ENCODE assay signal across 17 cellular contexts in the genomic region with DNA sequence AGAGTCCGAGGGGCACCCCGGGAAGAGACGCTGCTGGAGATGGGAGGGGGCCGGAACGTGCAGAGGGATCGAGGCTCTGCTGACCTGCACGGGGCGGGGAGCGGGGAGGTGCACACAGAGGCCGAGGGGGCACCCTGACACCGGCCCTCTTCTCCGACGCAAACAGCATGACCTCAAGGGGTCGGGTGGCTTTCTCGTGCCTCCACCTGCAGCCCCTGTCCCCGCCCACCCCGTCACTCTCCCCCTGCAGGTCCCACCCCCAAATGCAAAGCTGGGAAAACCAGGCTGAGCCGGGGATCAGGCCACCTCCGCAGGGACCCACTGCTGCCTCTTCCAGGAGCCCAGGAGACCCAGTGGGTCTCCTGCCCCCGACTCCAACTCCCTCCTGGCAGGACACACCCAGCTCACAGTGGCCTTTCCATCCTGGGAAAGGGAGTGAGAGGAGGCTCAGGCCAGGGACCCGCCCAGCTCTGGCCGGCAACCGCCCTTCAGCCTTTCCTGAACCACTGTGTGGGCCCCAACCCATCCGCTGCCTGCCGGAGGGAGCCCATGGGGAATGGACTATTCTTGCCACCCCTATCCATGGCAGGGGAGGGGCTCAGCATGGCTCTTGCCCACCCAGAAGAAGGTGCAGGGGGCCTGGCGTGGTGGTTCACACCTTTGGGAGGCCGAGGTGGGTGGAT. TPM values are rescaled to one million over a fixed set of nuclear protein-coding genes. Genes with fewer than 3 reads are reported as not detected.
DNase-seq lines count a peak whose midpoint lies in the region; ATAC-seq and TF ChIP-seq lines count a peak whose summit lies in the region.
"Had no signal": no experiment of that assay in that cellular context is flagged by ENCODE, and none has a peak within 500 bp of the region (broad histone marks: within the 10 kb centered on the region; RNA-seq: fewer than 3 reads in every experiment).

No MANE protein-coding gene starts in this region.

- H3K9me2 ChIP-seq in Karpas-422 (replicated peaks; ENCODE audit: insufficient read depth, low read length), result no peaks in the 10 kb centered on the region
- H3K9me2 ChIP-seq in MM.1S (replicated peaks; ENCODE audit: insufficient read depth, low read length), result no peaks in the 10 kb centered on the region

- no peak for TF ChIP-seq POLR2A in spleen (IDR thresholded peaks at IDR 0.05)

- H3K27ac ChIP-seq in Karpas-422 (ENCODE audit: low read length) (no peak overlapping the region), right cardiac atrium (ENCODE audit: low read length) (no peak overlapping the region), spleen (peak overlapping the region in 6 of 8 donors; percentile 47 to 84 (median 70)), MM.1S (ENCODE audit: low read length) (no peak overlapping the region)

- no peaks in the 10 kb centered on the region for H3F3A ChIP-seq in MM.1S (ENCODE audit: insufficient read depth, low read length)

- H3K4me2 ChIP-seq in Karpas-422 (ENCODE audit: low read depth, low read length, poor library complexity, severe bottlenecking), result peak overlapping the region; percentile 37
- H3K4me2 ChIP-seq in MM.1S (ENCODE audit: low read depth, low read length), result no peak overlapping the region

- H3K9me3 ChIP-seq in Karpas-422 (ENCODE audit: low read length), result no peaks in the 10 kb centered on the region
- no peaks in the 10 kb centered on the region for H3K9me3 ChIP-seq in right cardiac atrium (ENCODE audit: control insufficient read depth, low read length)
- no peaks in the 10 kb centered on the region for H3K9me3 ChIP-seq in spleen
- H3K9me3 ChIP-seq in MM.1S (replicated peaks; ENCODE audit: insufficient read depth, low read length), result no peaks in the 10 kb centered on the region
- H3K9me3 ChIP-seq: left lung, MG63 had no signal

- H3K4me1 Mint-ChIP-seq in activated naive CD8-positive, alpha-beta T cell treated with anti-CD3 and anti-CD28 coated beads, Interleukin-2, amount 10 ng/mL, durations not matched to agents 7 days and 5 days, result peaks cover 18% of the 10 kb centered on the region
- peaks cover 26% of the 10 kb centered on the region for H3K4me1 Mint-ChIP-seq in activated naive CD8-positive, alpha-beta T cell treated with anti-CD3 and anti-CD28 coated beads, Interleukin-2, amount 50 U/mL, for 24 hours

- no peaks in the 10 kb centered on the region for H3K27me3 ChIP-seq in Karpas-422 (ENCODE audit: low read length)
- no peaks in the 10 kb centered on the region for H3K27me3 ChIP-seq in right cardiac atrium (ENCODE audit: control insufficient read depth, insufficient read depth)
- no peaks in the 10 kb centered on the region for H3K27me3 ChIP-seq in spleen (replicated peaks in 1 of 7)
- no peaks in the 10 kb centered on the region for H3K27me3 ChIP-seq in MM.1S (replicated peaks; ENCODE audit: insufficient read depth, low read length)
- H3K27me3 ChIP-seq: left lung, MG63 had no signal

- no peaks in the 10 kb centered on the region for H3K27me3 Mint-ChIP-seq in activated naive CD8-positive, alpha-beta T cell treated with anti-CD3 and anti-CD28 coated beads, Interleukin-2, amount 10 ng/mL, durations not matched to agents 7 days and 5 days
- H3K27me3 Mint-ChIP-seq in activated naive CD8-positive, alpha-beta T cell treated with anti-CD3 and anti-CD28 coated beads, Interleukin-2, amount 50 U/mL, for 24 hours, result no peaks in the 10 kb centered on the region
- H3K27me3 Mint-ChIP-seq: activated CD4-positive, alpha-beta T cell treated with anti-CD3 and anti-CD28 coated beads for 36 hours had no signal

- H3K4me1 ChIP-seq in Karpas-422 (ENCODE audit: low read length) (peaks cover 17% of the 10 kb centered on the region), right cardiac atrium (ENCODE audit: control insufficient read depth, insufficient read depth, low read length) (no peaks in the 10 kb centered on the region), spleen (peaks cover 39 to 75% (median 59%) of the 10 kb centered on the region in 6 donors), MM.1S (ENCODE audit: low read length) (no peaks in the 10 kb centered on the region)

- peak overlapping the region; percentile 67 for H3K4me3 Mint-ChIP-seq in activated naive CD8-positive, alpha-beta T cell treated with anti-CD3 and anti-CD28 coated beads, Interleukin-2, amount 10 ng/mL, durations not matched to agents 7 days and 5 days
- H3K4me3 Mint-ChIP-seq in activated naive CD8-positive, alpha-beta T cell treated with anti-CD3 and anti-CD28 coated beads, Interleukin-2, amount 50 U/mL, for 24 hours, result no peak overlapping the region

- WGBS in right cardiac atrium, result 67% methylated on average over 27 of the region's 27 CpGs
- 66 to 78% (median 76%) methylated on average over 23 to 27 of the region's 27 CpGs for WGBS in spleen, 5 donors

- H3K36me3 Mint-ChIP-seq in activated naive CD8-positive, alpha-beta T cell treated with anti-CD3 and anti-CD28 coated beads, Interleukin-2, amount 10 ng/mL, durations not matched to agents 7 days and 5 days, result peaks cover 1% of the 10 kb centered on the region
- H3K36me3 Mint-ChIP-seq in activated naive CD8-positive, alpha-beta T cell treated with anti-CD3 and anti-CD28 coated beads, Interleukin-2, amount 50 U/mL, for 24 hours (ENCODE audit: low read depth), result peaks cover 3% of the 10 kb centered on the region

- no peaks in the 10 kb centered on the region; the same call in 1 of the 2 replicates for H4K20me1 ChIP-seq in Karpas-422 (ENCODE audit: insufficient read depth, low read depth, low read length)
- H4K20me1 ChIP-seq in MM.1S (ENCODE audit: insufficient read depth, low read length), result 0 out of 2 replicates have a peak, but pooled peaks cover 3% of the 10 kb centered on the region

- H3K27ac Mint-ChIP-seq in activated naive CD8-positive, alpha-beta T cell treated with anti-CD3 and anti-CD28 coated beads, Interleukin-2, amount 10 ng/mL, durations not matched to agents 7 days and 5 days, result peak overlapping the region; percentile 89
- H3K27ac Mint-ChIP-seq in activated naive CD8-positive, alpha-beta T cell treated with anti-CD3 and anti-CD28 coated beads, Interleukin-2, amount 50 U/mL, for 24 hours, result no peak overlapping the region

- POLR2A ChIA-PET in activated naive CD8-positive, alpha-beta T cell treated with anti-CD3 and anti-CD28 coated beads, Interleukin-2, amount 10 ng/mL, durations not matched to agents 7 days and 5 days (lab: Charles Lee), result interaction anchor here (1.2 to 4.8 kb wide), 5 partner anchors 36 to 496 kb away, joined by 3 to 25 read pairs (median 7); partner anchors contain the start of genes APRT and CDT1

- H3K9ac ChIP-seq in Karpas-422 (ENCODE audit: low read length) (no peak overlapping the region), MM.1S (ENCODE audit: low read length) (no peak overlapping the region)

- no peak for ATAC-seq in activated naive CD8-positive, alpha-beta T cell treated with anti-CD3 and anti-CD28 coated beads, Interleukin-2, amount 10 ng/mL, durations not matched to agents 7 days and 5 days (ENCODE audit: low read depth)
- ATAC-seq in activated naive CD8-positive, alpha-beta T cell treated with anti-CD3 and anti-CD28 coated beads, Interleukin-2, amount 50 U/mL, for 24 hours, result no peak
- ATAC-seq in right cardiac atrium (peak; percentile 24 to 78), GM18502 (IDR thresholded peaks at IDR 0.05; ENCODE audit: poor library complexity, unreplicated experiment) (no peak)

- TF ChIP-seq CTCF in spleen (IDR thresholded peaks at IDR 0.05 in 8 of 11, conservative IDR thresholded peaks at IDR 0.05 in 3 of 11) (no peak), MM.1S (IDR thresholded peaks at IDR 0.05; ENCODE audit: low read length) (no peak)

- H3K4me3 ChIP-seq in Karpas-422 (ENCODE audit: low read length) (no peak overlapping the region), right cardiac atrium (ENCODE audit: low read length) (no peak overlapping the region), spleen (no peak overlapping the region), MM.1S (ENCODE audit: low read length) (no peak overlapping the region)
- H3K4me3 ChIP-seq: left lung, MG63 had no signal

- H3K36me3 ChIP-seq in Karpas-422 (ENCODE audit: insufficient read depth, low read length) (no peaks in the 10 kb centered on the region), spleen (peaks cover 0 to 59% (median 19%) of the 10 kb centered on the region in 6 donors), MM.1S (replicated peaks; ENCODE audit: insufficient read depth, low read length) (no peaks in the 10 kb centered on the region)
- H3K36me3 ChIP-seq: MG63 had no signal

- H3K79me2 ChIP-seq in Karpas-422 (ENCODE audit: low read length) (no peaks in the 10 kb centered on the region), MM.1S (ENCODE audit: low read length) (peaks cover 48% of the 10 kb centered on the region)

- no peak for DNase-seq in activated naive CD8-positive, alpha-beta T cell treated with anti-CD3 and anti-CD28 coated beads, Interleukin-2, amount 10 ng/mL, durations not matched to agents 7 days and 5 days
- no peak for DNase-seq in activated naive CD8-positive, alpha-beta T cell treated with anti-CD3 and anti-CD28 coated beads, Interleukin-2, amount 50 U/mL, for 24 hours
- DNase-seq in Karpas-422 (no peak), right cardiac atrium (peak in 2 of 3 donors; percentile 51 to 77), spleen (peak; percentile 83), MM.1S (no peak), pons (ENCODE audit: low spot score) (no peak)
- DNase-seq: cortex of kidney, foreskin melanocyte, left lung, MG63, NCI-H187, NCI-H510A treated with DMSO at 0.1 percent for 48 hours, SHP77 treated with DMSO at 0.1 percent for 48 hours, substantia nigra had no signal

- H2AFZ ChIP-seq in Karpas-422 (ENCODE audit: low read length) (no peak overlapping the region), MM.1S (ENCODE audit: low read length) (no peak overlapping the region)

- H3K9me3 Mint-ChIP-seq in activated naive CD8-positive, alpha-beta T cell treated with anti-CD3 and anti-CD28 coated beads, Interleukin-2, amount 10 ng/mL, durations not matched to agents 7 days and 5 days, result no peaks in the 10 kb centered on the region
- H3K9me3 Mint-ChIP-seq in activated naive CD8-positive, alpha-beta T cell treated with anti-CD3 and anti-CD28 coated beads, Interleukin-2, amount 50 U/mL, for 24 hours, result no peaks in the 10 kb centered on the region

- intact Hi-C loops in right cardiac atrium (cut with DNase I) (loop anchor here (2.0 to 10.0 kb wide), 5 partner anchors 37 to 470 kb away; partner anchors contain the start of genes PIEZO1 (in 2 of the 4) and ZNF778 (in 1 of the 4)), spleen (cut with DNase I; ENCODE audit: low total_unique reads) (no loop called here)

RNA-seq across cellular contexts. Expression of gene CTU2, which starts 38.7 kb away (rescaled TPM):
- total RNA-seq in activated naive CD8-positive, alpha-beta T cell treated with anti-CD3 and anti-CD28 coated beads, Interleukin-2, amount 10 ng/mL, durations not matched to agents 7 days and 5 days, result 10 to 100 TPM; 22.8 to 25.7 TPM
- total RNA-seq in Karpas-422 (2014; rRNA removed; shearing (Covaris generic); ENCODE audit: low replicate concordance), result 11.3 and 23.8 TPM in 2 replicates
- total RNA-seq in right cardiac atrium, result 10 to 100 TPM; 11.1 to 16.3 (median 12.4) TPM
- 11.4 TPM for polyA plus RNA-seq in right cardiac atrium
- total RNA-seq in spleen, result 10 to 100 TPM in 4 of 7 donors, 1 to 10 TPM in 3; 7.2 to 28.2 (median 11.7) TPM
- 10 to 100 TPM; 16.6 to 24.5 (median 16.8) TPM for polyA plus RNA-seq in spleen

RNA-seq across cellular contexts. Expression of gene RNF166, which starts 38.8 kb away (rescaled TPM):
- total RNA-seq in activated naive CD8-positive, alpha-beta T cell treated with anti-CD3 and anti-CD28 coated beads, Interleukin-2, amount 10 ng/mL, durations not matched to agents 7 days and 5 days, result 100 to 1,000 TPM; 227 to 229 TPM
- total RNA-seq in Karpas-422 (2014; rRNA removed; shearing (Covaris generic); ENCODE audit: low replicate concordance), result 16.9 and 27.1 TPM in 2 replicates
- total RNA-seq in right cardiac atrium (10 to 100 TPM; 15.0 to 23.8 (median 19.2) TPM), spleen (100 to 1,000 TPM in 3 of 7 donors, 10 to 100 TPM in 4; 63.7 to 135 (median 99.1) TPM)
- polyA plus RNA-seq in right cardiac atrium (18.4 TPM), spleen (100 to 1,000 TPM in 1 of 3 donors, 10 to 100 TPM in 2; 55.7 to 132 (median 75.1) TPM)

RNA-seq across cellular contexts. Expression of gene PIEZO1, which starts 40.0 kb away (rescaled TPM):
- 100 to 1,000 TPM; 206 to 220 TPM for total RNA-seq in activated naive CD8-positive, alpha-beta T cell treated with anti-CD3 and anti-CD28 coated beads, Interleukin-2, amount 10 ng/mL, durations not matched to agents 7 days and 5 days
- total RNA-seq in Karpas-422 (2014; rRNA removed; shearing (Covaris generic); ENCODE audit: low replicate concordance), result 1.8 and 2.1 TPM in 2 replicates
- total RNA-seq in right cardiac atrium (10 to 100 TPM; 21.7 to 45.6 (median 29.8) TPM), spleen (100 to 1,000 TPM; 154 to 249 (median 199) TPM)
- polyA plus RNA-seq in right cardiac atrium (37.3 TPM), spleen (100 to 1,000 TPM; 145 to 385 (median 371) TPM)

RNA-seq across cellular contexts. Expression of gene CDT1, which starts 58.6 kb away (rescaled TPM):
- total RNA-seq in activated naive CD8-positive, alpha-beta T cell treated with anti-CD3 and anti-CD28 coated beads, Interleukin-2, amount 10 ng/mL, durations not matched to agents 7 days and 5 days, result 100 to 1,000 TPM; 135 to 140 TPM
- 20.4 and 40.3 TPM in 2 replicates for total RNA-seq in Karpas-422 (2014; rRNA removed; shearing (Covaris generic); ENCODE audit: low replicate concordance)
- 1 to 10 TPM in 2 of 4 donors, under 1 TPM in 2; 0.57 to 3.1 (median 1.1) TPM for total RNA-seq in right cardiac atrium
- 0.27 TPM for polyA plus RNA-seq in right cardiac atrium
- 10 to 100 TPM in 2 of 7 donors, 1 to 10 TPM in 5; 1.5 to 17.2 (median 5.3) TPM for total RNA-seq in spleen
- 1 to 10 TPM in 2 of 3 donors, under 1 TPM in 1; 1.00 to 3.9 (median 2.5) TPM for polyA plus RNA-seq in spleen

RNA-seq across cellular contexts. Expression of gene SNAI3, which starts 58.7 kb away (rescaled TPM):
- 10 to 100 TPM; 14.4 to 15.0 TPM for total RNA-seq in activated naive CD8-positive, alpha-beta T cell treated with anti-CD3 and anti-CD28 coated beads, Interleukin-2, amount 10 ng/mL, durations not matched to agents 7 days and 5 days
- total RNA-seq in Karpas-422 (2014; rRNA removed; shearing (Covaris generic); ENCODE audit: low replicate concordance), result 1.3 and 1.4 TPM in 2 replicates
- total RNA-seq in right cardiac atrium (1 to 10 TPM in 3 of 4 donors, under 1 TPM in 1; 0.39 to 2.8 (median 1.6) TPM), spleen (1 to 10 TPM; 4.8 to 7.6 (median 6.0) TPM)
- polyA plus RNA-seq in right cardiac atrium (2.7 TPM), spleen (1 to 10 TPM; 5.6 to 7.8 (median 7.1) TPM)

Comparison
In these comparisons a context has a peak if more than half of its experiments do, and no peak if none do; other contexts are left out.
1. ATAC-seq: peak in right cardiac atrium (2 of 2); none in activated naive CD8-positive, alpha-beta T cell treated with anti-CD3 and anti-CD28 coated beads, Interleukin-2, amount 10 ng/mL, durations not matched to agents 7 days and 5 days (single experiment), activated naive CD8-positive, alpha-beta T cell treated with anti-CD3 and anti-CD28 coated beads, Interleukin-2, amount 50 U/mL, for 24 hours (single experiment) and GM18502 (single experiment).
2. DNase-seq: peak in right cardiac atrium (2 of 3) and spleen (single experiment); none in activated naive CD8-positive, alpha-beta T cell treated with anti-CD3 and anti-CD28 coated beads, Interleukin-2, amount 10 ng/mL, durations not matched to agents 7 days and 5 days (single experiment), activated naive CD8-positive, alpha-beta T cell treated with anti-CD3 and anti-CD28 coated beads, Interleukin-2, amount 50 U/mL, for 24 hours (single experiment), Karpas-422 (single experiment), MM.1S (single experiment) and pons (single experiment).
3. H3K27ac ChIP-seq: peak in spleen (6 of 8); none in Karpas-422 (single experiment), right cardiac atrium (single experiment) and MM.1S (single experiment).